ENCODE assay signal across 10 cellular contexts in genomic region chr9:22683393-22684075, GRCh38.
DNase-seq lines count a peak whose midpoint lies in the region; FAIRE-seq and TF ChIP-seq lines count a peak whose summit lies in the region.
"Had no signal": no experiment of that assay in that cellular context is flagged by ENCODE, and none has a peak within 500 bp of the region (broad histone marks: within the 10 kb centered on the region; RNA-seq: fewer than 3 reads in every experiment).

No MANE protein-coding gene starts in this region.

- H3K27me3 Mint-ChIP-seq in astrocyte (ENCODE audit: low read depth, unreplicated experiment) = no peaks in the 10 kb centered on the region

- no peak overlapping the region for H3K4me3 Mint-ChIP-seq in astrocyte (ENCODE audit: unreplicated experiment)

- no peaks in the 10 kb centered on the region for H3K36me3 Mint-ChIP-seq in astrocyte (ENCODE audit: low read depth, unreplicated experiment)

- peaks cover 15% of the 10 kb centered on the region for H3K4me1 Mint-ChIP-seq in astrocyte (ENCODE audit: low read depth, unreplicated experiment)

- H3K27ac Mint-ChIP-seq in astrocyte (ENCODE audit: unreplicated experiment) = peak overlapping the region; percentile 64

- H2AFZ ChIP-seq in astrocyte (ENCODE audit: low read depth, low read length) = no peak overlapping the region

- TF ChIP-seq CTCF in astrocyte (IDR thresholded peaks at IDR 0.05; ENCODE audit: insufficient read depth, low read depth, low read length) = no peak

- H3K9me3 ChIP-seq in astrocyte (ENCODE audit: insufficient read depth, low read depth, low read length) = no peaks in the 10 kb centered on the region

- H4K20me1 ChIP-seq in astrocyte (ENCODE audit: insufficient read depth, low read length) = no peaks in the 10 kb centered on the region

- H3K4me3 ChIP-seq in astrocyte (ENCODE audit: insufficient read depth, low read depth, low read length) = no peak overlapping the region
- H3K4me3 ChIP-seq: skin epidermis had no signal

- FAIRE-seq in astrocyte (lab: Jason Lieb, UNC) = peak; percentile 58

- H3K27ac ChIP-seq in astrocyte (ENCODE audit: low read depth, low read length) = peak overlapping the region; percentile 47
- no peak overlapping the region for H3K27ac ChIP-seq in substantia nigra (ENCODE audit: low read depth, low read length, poor library complexity, severe bottlenecking)
- H3K27ac ChIP-seq: skin epidermis had no signal

- H3K36me3 ChIP-seq in astrocyte (ENCODE audit: insufficient read depth, low read length) = no peaks in the 10 kb centered on the region

- peak overlapping the region; percentile 27 for H3K9ac ChIP-seq in astrocyte (ENCODE audit: low read length)

- peaks cover 11% of the 10 kb centered on the region for H3K4me1 ChIP-seq in astrocyte (ENCODE audit: insufficient read depth, low read length)

- peaks cover 4% of the 10 kb centered on the region for H3K9me3 Mint-ChIP-seq in astrocyte (ENCODE audit: unreplicated experiment)

- peak overlapping the region; percentile 75 for H3K4me2 ChIP-seq in astrocyte (ENCODE audit: low read length)

- DNase-seq in GM04504 (ENCODE audit: low read depth) (peak; percentile 3), NCI-H1105 treated with DMSO at 0.1 percent for 48 hours (lab: John Stamatoyannopoulos, UW) (peak; percentile 70), astrocyte (ENCODE audit: low read depth) (peak; percentile 78), non-pigmented ciliary epithelial cell (ENCODE audit: low read depth) (peak; percentile 44), SIG-M5 (lab: John Stamatoyannopoulos, UW) (no peak), substantia nigra (lab: John Stamatoyannopoulos, UW) (no peak), epidermal melanocyte (ENCODE audit: insufficient read length, low spot score) (no peak), GDM1 (lab: John Stamatoyannopoulos, UW) (no peak)
- DNase-seq: dermis blood vessel endothelial cell had no signal

- H3K27me3 ChIP-seq in astrocyte (ENCODE audit: insufficient read depth, low read length) = no peaks in the 10 kb centered on the region

- H3K79me2 ChIP-seq in astrocyte (ENCODE audit: insufficient read depth, low read length) = no peaks in the 10 kb centered on the region

Comparison
In these comparisons a context has a peak if more than half of its experiments do, and no peak if none do; other contexts are left out.
1. DNase-seq: peak in GM04504 (single experiment), NCI-H1105 treated with DMSO at 0.1 percent for 48 hours (single experiment), astrocyte (single experiment) and non-pigmented ciliary epithelial cell (single experiment); none in SIG-M5 (single experiment), substantia nigra (0 of 49), epidermal melanocyte (single experiment) and GDM1 (single experiment).